16 cellular contexts compared by ENCODE assay signal in genomic region chr22:42684462-42685195, GRCh38. TPM values are rescaled to one million over a fixed set of nuclear protein-coding genes. Genes with fewer than 3 reads are reported as not detected.
DNase-seq lines count a peak whose midpoint lies in the region; TF ChIP-seq lines count a peak whose summit lies in the region.
"Had no signal": no experiment of that assay in that cellular context is flagged by ENCODE, and none has a peak within 500 bp of the region (broad histone marks: within the 10 kb centered on the region; RNA-seq: fewer than 3 reads in every experiment).

No MANE protein-coding gene starts in this region.

- in situ Hi-C loops in KBM-7 (cut with MboI; ENCODE audit: low pct_unique_long_range_greater_than_20kb, low sequenced_read_pairs), result no loop called here

- H3K9me3 ChIP-seq in ascending aorta, result no peaks in the 10 kb centered on the region
- no peaks in the 10 kb centered on the region for H3K9me3 ChIP-seq in fibroblast of lung (ENCODE audit: control insufficient read depth, insufficient read depth, low read depth, low read length)
- H3K9me3 ChIP-seq in tibial artery, result no peaks in the 10 kb centered on the region
- H3K9me3 ChIP-seq: MG63 had no signal

- no peak overlapping the region for H3K4me2 ChIP-seq in fibroblast of lung (ENCODE audit: extremely low read depth, insufficient read depth, low read length)

- H3K79me2 ChIP-seq in fibroblast of lung (ENCODE audit: control insufficient read depth, insufficient read depth, low read length), result no peaks in the 10 kb centered on the region

- H3K4me1 ChIP-seq in ascending aorta (peaks cover 50 to 82% of the 10 kb centered on the region in 2 donors), fibroblast of lung (ENCODE audit: control insufficient read depth, extremely low read depth, insufficient read depth, low read length) (peaks cover 35% of the 10 kb centered on the region), tibial artery (peaks cover 0 to 94% (median 77%) of the 10 kb centered on the region in 4 donors)

- DNase-seq in ascending aorta (ENCODE audit: low spot score in 2 of 2) (no peak), fibroblast of lung (ENCODE audit: low read depth in 2 of 2) (peak; percentile 31 to 43), myocyte (ENCODE audit: low read depth) (peak; percentile 54), tibial artery (peak; percentile 67 to 81), NCI-H1436 treated with DMSO at 0.1 percent for 48 hours (lab: John Stamatoyannopoulos, UW) (no peak), NCI-H187 (lab: John Stamatoyannopoulos, UW) (no peak), KBM-7 (no peak)
- no peak for DNase-seq in stimulated activated CD8-positive, alpha-beta memory T cell treated with anti-CD3 and anti-CD28 coated beads, Interleukin-4, amount 100 ng/mL, for 48 hours
- DNase-seq: activated gamma-delta T cell treated with Interleukin-2 at 50 U/mL for 16 hours; effector memory CD8-positive, alpha-beta T cell; MG63; NCI-H2107; stimulated activated CD4-positive, alpha-beta T cell treated with anti-CD3 and anti-CD28 coated beads, Interleukin-4, amount 100 ng/mL, for 1 hour; T-helper 1 cell had no signal

- peak overlapping the region; percentile 93 to 97 for H3K27ac ChIP-seq in ascending aorta
- H3K27ac ChIP-seq in fibroblast of lung (ENCODE audit: insufficient read depth, low read length), result no peak overlapping the region
- peak overlapping the region; percentile 89 to 96 for H3K27ac ChIP-seq in tibial artery

- H3K4me3 ChIP-seq in ascending aorta (no peak overlapping the region), fibroblast of lung (replicated peaks in 1 of 4; ENCODE audit: control extremely low read depth in 1 of 4, insufficient read depth in 1 of 4, low read depth in 3 of 4, low read length in 4 of 4) (no peak overlapping the region), tibial artery (no peak overlapping the region)
- H3K4me3 ChIP-seq: MG63 had no signal

- H3K9ac ChIP-seq in fibroblast of lung (ENCODE audit: insufficient read depth, low read length), result no peak overlapping the region

- intact Hi-C loops in ascending aorta (cut with DNase I) (loop anchor here (10.0 kb wide), 1 partner anchor 250 kb away; no protein-coding TSS in a partner anchor), tibial artery (cut with DNase I; ENCODE audit: low total_unique reads) (no loop called here)

- H2AFZ ChIP-seq in fibroblast of lung (ENCODE audit: low read length), result no peak overlapping the region

- no peak for TF ChIP-seq CTCF in ascending aorta (IDR thresholded peaks at IDR 0.05)
- TF ChIP-seq CTCF in fibroblast of lung (conservative IDR thresholded peaks at IDR 0.05 in 1 of 2, IDR thresholded peaks at IDR 0.05 in 1 of 2; ENCODE audit: low read depth in 1 of 2, low read length in 2 of 2), result no peak
- TF ChIP-seq CTCF in tibial artery (IDR thresholded peaks at IDR 0.05), result no peak

- H3K27me3 ChIP-seq in ascending aorta (no peaks in the 10 kb centered on the region), fibroblast of lung (ENCODE audit: control insufficient read depth, insufficient read depth, low read length) (no peaks in the 10 kb centered on the region), tibial artery (no peaks in the 10 kb centered on the region)
- H3K27me3 ChIP-seq: MG63 had no signal

- H3K36me3 ChIP-seq in ascending aorta (no peaks in the 10 kb centered on the region), fibroblast of lung (ENCODE audit: control insufficient read depth, insufficient read depth, low read length) (peaks cover 1% of the 10 kb centered on the region), tibial artery (no peaks in the 10 kb centered on the region)

- H4K20me1 ChIP-seq in fibroblast of lung (ENCODE audit: control insufficient read depth, extremely low read depth, insufficient read depth, low read length), result no peaks in the 10 kb centered on the region

RNA-seq across cellular contexts. Expression of gene CYB5R3, which starts 35.4 kb away (rescaled TPM):
- total RNA-seq in ascending aorta (455 TPM), fibroblast of lung (36.5 and 82.1 TPM in 2 replicates), myocyte (213 and 237 TPM in 2 replicates)
- polyA plus RNA-seq in fibroblast of lung, result 234 and 298 TPM in 2 replicates
- polyA plus RNA-seq in fibroblast of lung (2012), result 321 and 443 TPM in 2 replicates
- polyA minus RNA-seq in fibroblast of lung (ENCODE audit: low replicate concordance), result 361 and 617 TPM in 2 replicates
- 375 TPM for polyA plus RNA-seq in myocyte (2012)

RNA-seq across cellular contexts. Expression of gene A4GALT, which starts 36.0 kb away (rescaled TPM):
- total RNA-seq in ascending aorta, result 85.1 TPM
- 14.9 and 16.2 TPM in 2 replicates for total RNA-seq in fibroblast of lung
- polyA plus RNA-seq in fibroblast of lung, result 6.8 and 9.3 TPM in 2 replicates
- 12.8 and 19.4 TPM in 2 replicates for polyA plus RNA-seq in fibroblast of lung (2012)
- polyA minus RNA-seq in fibroblast of lung (ENCODE audit: low replicate concordance), result 11.3 and 13.5 TPM in 2 replicates
- 21.6 and 23.3 TPM in 2 replicates for total RNA-seq in myocyte
- 6.0 TPM for polyA plus RNA-seq in myocyte (2012)

RNA-seq across cellular contexts. Expression of gene ATP5MGL, which starts 44.2 kb away (rescaled TPM):
- total RNA-seq in ascending aorta (not detected), fibroblast of lung (0.51 and 0.66 TPM in 2 replicates), myocyte (not detected in 2 replicates)
- 0.08 and 0.11 TPM in 2 replicates for polyA plus RNA-seq in fibroblast of lung
- not detected in 2 replicates for polyA plus RNA-seq in fibroblast of lung (2012)
- polyA minus RNA-seq in fibroblast of lung (ENCODE audit: low replicate concordance), result not detected in 2 replicates
- not detected for polyA plus RNA-seq in myocyte (2012)
- total RNA-seq: RPMI7951 had no signal
- polyA plus RNA-seq: BJ had no signal

Comparison
In these comparisons a context has a peak if more than half of its experiments do, and no peak if none do; other contexts are left out.
1. DNase-seq: peak in fibroblast of lung (2 of 2), myocyte (single experiment) and tibial artery (2 of 2); none in ascending aorta (0 of 2), NCI-H1436 treated with DMSO at 0.1 percent for 48 hours (single experiment), NCI-H187 (0 of 2), KBM-7 (single experiment) and stimulated activated CD8-positive, alpha-beta memory T cell treated with anti-CD3 and anti-CD28 coated beads, Interleukin-4, amount 100 ng/mL, for 48 hours (single experiment).